18 cellular contexts compared by ENCODE assay signal in the genomic region with DNA sequence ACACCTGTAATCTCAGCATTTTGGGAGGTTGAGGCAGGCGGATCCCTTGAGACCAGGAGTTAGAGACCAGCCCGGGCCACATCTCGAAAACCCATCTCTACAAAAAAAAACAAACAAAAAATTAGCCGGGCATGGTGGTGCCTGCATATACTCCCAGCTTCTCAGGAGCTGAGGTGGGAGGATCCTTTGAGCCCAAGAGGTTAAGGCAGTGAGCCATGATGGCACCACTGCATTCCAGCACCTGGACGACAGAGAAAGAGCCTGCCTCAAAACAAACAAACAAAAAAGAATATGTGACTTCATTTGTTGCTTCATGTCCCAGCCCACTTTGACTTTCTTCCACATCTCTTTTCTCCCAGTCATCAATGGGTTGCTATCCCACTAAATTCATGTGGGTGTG.
DNase-seq lines count a peak whose midpoint lies in the region; ATAC-seq and TF ChIP-seq lines count a peak whose summit lies in the region.
"Had no signal": no experiment of that assay in that cellular context is flagged by ENCODE, and none has a peak within 500 bp of the region (broad histone marks: within the 10 kb centered on the region; RNA-seq: fewer than 3 reads in every experiment).

No MANE protein-coding gene starts in this region.

- no peaks in the 10 kb centered on the region for H3K9me3 Mint-ChIP-seq in neural crest cell
- H3K9me3 Mint-ChIP-seq: CD8-positive, alpha-beta T cell had no signal

- H3K27me3 Mint-ChIP-seq in neural crest cell (ENCODE audit: low read depth) = peaks cover 2% of the 10 kb centered on the region
- H3K27me3 Mint-ChIP-seq: B cell; CD4-positive, CD25-positive, alpha-beta regulatory T cell had no signal

- no peaks in the 10 kb centered on the region for H3K4me1 ChIP-seq in thyroid gland

- no peak for TF ChIP-seq POLR2A in thyroid gland (IDR thresholded peaks at IDR 0.05)

- H3K27ac Mint-ChIP-seq in neural crest cell (ENCODE audit: unreplicated experiment) = no peak overlapping the region
- H3K27ac Mint-ChIP-seq: B cell; CD4-positive, CD25-positive, alpha-beta regulatory T cell; CD8-positive, alpha-beta T cell had no signal

- no peak for ATAC-seq in GM19395 (IDR thresholded peaks at IDR 0.05; ENCODE audit: unreplicated experiment)
- ATAC-seq: CD8-positive, alpha-beta T cell had no signal

- TF ChIP-seq CTCF in neural crest cell (conservative IDR thresholded peaks at IDR 0.05) (no peak), thyroid gland (IDR thresholded peaks at IDR 0.05) (no peak)

- no peak overlapping the region for H3K27ac ChIP-seq in thyroid gland
- H3K27ac ChIP-seq: 22Rv1, BLaER1, C4-2B, GM23248 had no signal

- H3K9me3 ChIP-seq in thyroid gland = no peaks in the 10 kb centered on the region
- H3K9me3 ChIP-seq: Caco-2 had no signal

- no peaks in the 10 kb centered on the region for H3K36me3 ChIP-seq in thyroid gland
- H3K36me3 ChIP-seq: BLaER1 had no signal

- H3K4me3 Mint-ChIP-seq in neural crest cell = peak overlapping the region; percentile 31
- H3K4me3 Mint-ChIP-seq: B cell; CD8-positive, alpha-beta T cell had no signal

- H3K4me3 ChIP-seq in thyroid gland (replicated peaks in 1 of 3) = no peak overlapping the region
- H3K4me3 ChIP-seq: BLaER1, GM23248 had no signal

- intact Hi-C loops in thyroid gland (cut with DNase I) = no loop called here

- no peaks in the 10 kb centered on the region for H3K27me3 ChIP-seq in thyroid gland
- H3K27me3 ChIP-seq: BLaER1 had no signal

- H3K36me3 Mint-ChIP-seq in neural crest cell (ENCODE audit: low read depth) = no peaks in the 10 kb centered on the region
- H3K36me3 Mint-ChIP-seq: CD4-positive, CD25-positive, alpha-beta regulatory T cell; CD8-positive, alpha-beta T cell had no signal

- DNase-seq in DMS53 (lab: John Stamatoyannopoulos, UW) (peak; percentile 13), DMS53 treated with DMSO at 0.1 percent for 48 hours (lab: John Stamatoyannopoulos, UW; ENCODE audit: unreplicated experiment) (no peak), neural crest cell (ENCODE audit: low read depth, low spot score) (no peak), thyroid gland (peak; percentile 48 to 49), EL (no peak)
- DNase-seq: Caco-2; CD4-positive, CD25-positive, alpha-beta regulatory T cell; CD8-positive, alpha-beta T cell; DMS 273 treated with DMSO at 0.1 percent for 48 hours; DMS79; GM23248; H7; HCEC 1CT had no signal

- WGBS in thyroid gland, 2 donors = 26 to 40% methylated on average over 5 of the region's 5 CpGs

- H3K4me1 Mint-ChIP-seq in neural crest cell = peaks cover 6% of the 10 kb centered on the region

Comparison
In these comparisons a context has a peak if more than half of its experiments do, and no peak if none do; other contexts are left out.
1. DNase-seq: peak in DMS53 (single experiment) and thyroid gland (2 of 2); none in DMS53 treated with DMSO at 0.1 percent for 48 hours (single experiment), neural crest cell (single experiment) and EL (single experiment).